In genomic region chr17:29565643-29566472, GRCh38 we compare ENCODE assay signal across 8 cellular contexts. TPM values are rescaled to one million over a fixed set of nuclear protein-coding genes. Genes with fewer than 3 reads are reported as not detected.
DNase-seq lines count a peak whose midpoint lies in the region; ATAC-seq and TF ChIP-seq lines count a peak whose summit lies in the region.

No MANE protein-coding gene starts in this region.

- H3K9me3 ChIP-seq in Panc1 (ENCODE audit: control insufficient read depth, insufficient read depth, low read depth, low read length): no peaks in the 10 kb centered on the region
- no peaks in the 10 kb centered on the region for H3K9me3 ChIP-seq in iPS-20b (ENCODE audit: insufficient read depth, low read depth, low read length)
- no peaks in the 10 kb centered on the region for H3K9me3 ChIP-seq in spleen

- H3K27ac ChIP-seq in HL-60 (replicated peaks) (peak overlapping the region; percentile 57), Panc1 (ENCODE audit: low read length) (peak overlapping the region; percentile 78), iPS-20b (ENCODE audit: low read length) (no peak overlapping the region), spleen (peak overlapping the region; percentile 80 to 93 (median 90))

- H3K36me3 ChIP-seq in Panc1 (ENCODE audit: control insufficient read depth, insufficient read depth, low read length): no peaks in the 10 kb centered on the region
- no peaks in the 10 kb centered on the region for H3K36me3 ChIP-seq in iPS-20b (ENCODE audit: insufficient read depth, low read depth, low read length)
- H3K36me3 ChIP-seq in spleen: peaks cover 0 to 13% (median 0%) of the 10 kb centered on the region in 6 donors

- DNase-seq in DMS153 treated with DMSO at 0.1 percent for 48 hours (lab: John Stamatoyannopoulos, UW; ENCODE audit: unreplicated experiment) (peak; percentile 46), HL-60 (ENCODE audit: low read depth in 1 of 2, low spot score in 1 of 2) (peak in 1 of 2 experiments; percentile 58), Panc1 (ENCODE audit: low read depth, low spot score) (no peak), spleen (peak; percentile 94), LoVo (ENCODE audit: low spot score) (no peak)
- peak; percentile 73 for DNase-seq in activated naive CD8-positive, alpha-beta T cell treated with anti-CD3 and anti-CD28 coated beads for 36 hours

- POLR2A ChIA-PET in Panc1 (lab: Charles Lee): interaction anchor here (0.5 kb wide), 1 partner anchor 74 kb away, joined by 3 read pairs; no protein-coding TSS in a partner anchor

- TF ChIP-seq POLR2A in spleen (IDR thresholded peaks at IDR 0.05): no peak

- no peak overlapping the region for H3K9ac ChIP-seq in iPS-20b (ENCODE audit: low read depth, low read length)

- CTCF ChIA-PET in Panc1 (lab: Charles Lee): interaction anchor here (0.5 to 1.6 kb wide), 3 partner anchors 181 to 226 kb away, joined by 3 to 17 read pairs (median 8); no protein-coding TSS in a partner anchor

- H3K27me3 Mint-ChIP-seq in activated naive CD8-positive, alpha-beta T cell treated with anti-CD3 and anti-CD28 coated beads for 36 hours: no peaks in the 10 kb centered on the region

- intact Hi-C loops in Panc1 (cut with micrococcal nuclease; ENCODE audit: unreplicated experiment): no loop called here
- intact Hi-C loops in spleen (cut with DNase I; ENCODE audit: low total_unique reads): no loop called here

- in situ Hi-C loops in Panc1 (cut with HindIII; ENCODE audit: low pct_unique_long_range_greater_than_20kb, low sequenced_read_pairs): no loop called here

- TF ChIP-seq CTCF in HL-60 (IDR thresholded peaks at IDR 0.05; ENCODE audit: insufficient read depth, low read length) (no peak), Panc1 (IDR thresholded peaks at IDR 0.05) (peak; percentile 75), spleen (IDR thresholded peaks at IDR 0.05 in 8 of 11, conservative IDR thresholded peaks at IDR 0.05 in 3 of 11) (peak in 2 of 11 experiments; percentile 9 to 11)

- H3K9me3 Mint-ChIP-seq in activated naive CD8-positive, alpha-beta T cell treated with anti-CD3 and anti-CD28 coated beads for 36 hours: no peaks in the 10 kb centered on the region

- H3K4me3 Mint-ChIP-seq in activated naive CD8-positive, alpha-beta T cell treated with anti-CD3 and anti-CD28 coated beads for 36 hours: peak overlapping the region; percentile 91

- ATAC-seq in Panc1: peak; percentile 35
- no peak for ATAC-seq in HG02588 (IDR thresholded peaks at IDR 0.05; ENCODE audit: unreplicated experiment)

- H3K27me3 ChIP-seq in HL-60 (ENCODE audit: insufficient read depth, poor library complexity, severe bottlenecking) (no peaks in the 10 kb centered on the region), Panc1 (ENCODE audit: control insufficient read depth, insufficient read depth, low read length) (no peaks in the 10 kb centered on the region), iPS-20b (ENCODE audit: insufficient read depth, low read length) (peaks cover 66% of the 10 kb centered on the region), spleen (replicated peaks in 1 of 7) (peaks cover 0 to 3% (median 0%) of the 10 kb centered on the region in 7 donors)

- H3K4me1 ChIP-seq in Panc1 (ENCODE audit: control insufficient read depth, insufficient read depth, low read length) (peaks cover 14% of the 10 kb centered on the region), iPS-20b (ENCODE audit: insufficient read depth, low read length) (peaks cover 13% of the 10 kb centered on the region; the same call in 1 of the 2 replicates), spleen (peaks cover 42 to 86% (median 78%) of the 10 kb centered on the region in 6 donors)

- H3K27ac Mint-ChIP-seq in activated naive CD8-positive, alpha-beta T cell treated with anti-CD3 and anti-CD28 coated beads for 36 hours: peak overlapping the region; percentile 87

- H3K36me3 Mint-ChIP-seq in activated naive CD8-positive, alpha-beta T cell treated with anti-CD3 and anti-CD28 coated beads for 36 hours: peaks cover 13% of the 10 kb centered on the region

- BruUV-seq in Panc1 (replicated peaks; lab: Mats Ljungman, UMichigan): no TSS peak

- H3K4me3 ChIP-seq in HL-60 (replicated peaks; ENCODE audit: insufficient read depth, low read length) (peak overlapping the region; percentile 76), Panc1 (ENCODE audit: low read depth in 2 of 2, low read length in 2 of 2) (peak overlapping the region; percentile 81), iPS-20b (ENCODE audit: low read length) (peak overlapping the region; percentile 50), spleen (peak overlapping the region; percentile 62 to 95 (median 75))

- 9 to 14% (median 12%) methylated on average over 34 to 55 of the region's 55 CpGs for WGBS in spleen, 5 donors

- peaks cover 21% of the 10 kb centered on the region for H3K4me1 Mint-ChIP-seq in activated naive CD8-positive, alpha-beta T cell treated with anti-CD3 and anti-CD28 coated beads for 36 hours

RNA-seq across cellular contexts. Expression of gene ABHD15, which starts 1.0 kb away (rescaled TPM):
- total RNA-seq in Panc1 (2021; ENCODE audit: unreplicated experiment) (33.7 TPM), spleen (10 to 100 TPM in 6 of 7 donors, 1 to 10 TPM in 1; 9.6 to 23.8 (median 15.8) TPM)
- polyA plus RNA-seq in Panc1 (2012; ENCODE audit: insufficient read length): 25.9 TPM
- total RNA-seq in activated naive CD8-positive, alpha-beta T cell treated with anti-CD3 and anti-CD28 coated beads for 36 hours: 1 to 10 TPM; 8.6 to 8.8 TPM
- polyA plus RNA-seq in spleen: 1 to 10 TPM; 5.7 to 7.9 (median 7.5) TPM

RNA-seq across cellular contexts. Expression of gene TP53I13, which starts 2.6 kb away (rescaled TPM):
- total RNA-seq in Panc1 (2021; ENCODE audit: unreplicated experiment) (123 TPM), spleen (10 to 100 TPM; 39.5 to 74.9 (median 68.7) TPM)
- polyA plus RNA-seq in Panc1 (2012; ENCODE audit: insufficient read length): 200 TPM
- 10 to 100 TPM; 31.2 to 35.3 TPM for total RNA-seq in activated naive CD8-positive, alpha-beta T cell treated with anti-CD3 and anti-CD28 coated beads for 36 hours
- 100 to 1,000 TPM; 129 to 209 (median 190) TPM for polyA plus RNA-seq in spleen

RNA-seq across cellular contexts. Expression of gene GIT1, which starts 23.6 kb away (rescaled TPM):
- total RNA-seq in Panc1 (2021; ENCODE audit: unreplicated experiment) (94.6 TPM), spleen (10 to 100 TPM; 42.6 to 64.7 (median 50.2) TPM)
- polyA plus RNA-seq in Panc1 (2012; ENCODE audit: insufficient read length): 105 TPM
- total RNA-seq in activated naive CD8-positive, alpha-beta T cell treated with anti-CD3 and anti-CD28 coated beads for 36 hours: 10 to 100 TPM; 63.5 to 63.7 TPM
- 10 to 100 TPM; 20.4 to 38.1 (median 27.1) TPM for polyA plus RNA-seq in spleen

RNA-seq across cellular contexts. Expression of gene ANKRD13B, which starts 27.1 kb away (rescaled TPM):
- total RNA-seq in Panc1 (2021; ENCODE audit: unreplicated experiment) (31.4 TPM), spleen (1 to 10 TPM; 2.1 to 5.5 (median 2.7) TPM)
- 34.3 TPM for polyA plus RNA-seq in Panc1 (2012; ENCODE audit: insufficient read length)
- total RNA-seq in activated naive CD8-positive, alpha-beta T cell treated with anti-CD3 and anti-CD28 coated beads for 36 hours: 10 to 100 TPM; 17.9 to 20.8 TPM
- polyA plus RNA-seq in spleen: 1 to 10 TPM in 2 of 3 donors, under 1 TPM in 1; 0.85 to 2.5 (median 1.2) TPM

RNA-seq across cellular contexts. Expression of gene CORO6, which starts 56.9 kb away (rescaled TPM):
- total RNA-seq in Panc1 (2021; ENCODE audit: unreplicated experiment): 9.7 TPM
- polyA plus RNA-seq in Panc1 (2012; ENCODE audit: insufficient read length): 11.8 TPM
- total RNA-seq in activated naive CD8-positive, alpha-beta T cell treated with anti-CD3 and anti-CD28 coated beads for 36 hours: 1 to 10 TPM; 8.9 to 9.4 TPM
- total RNA-seq in spleen: 1 to 10 TPM in 6 of 7 donors, under 1 TPM in 1; 0.81 to 4.8 (median 2.7) TPM
- 1 to 10 TPM; 4.0 to 5.1 (median 4.6) TPM for polyA plus RNA-seq in spleen

Comparison
In these comparisons a context has a peak if more than half of its experiments do, and no peak if none do; other contexts are left out.
1. DNase-seq: peak in DMS153 treated with DMSO at 0.1 percent for 48 hours (single experiment), activated naive CD8-positive, alpha-beta T cell treated with anti-CD3 and anti-CD28 coated beads for 36 hours (single experiment) and spleen (single experiment); none in Panc1 (single experiment) and LoVo (single experiment).
2. Peak in every context shown above with its lines, with median percentiles within 50 percentile points of each other: H3K4me3 ChIP-seq.